ENCODE assay signal across 18 cellular contexts in genomic region chr20:47544852-47545251, GRCh38. TPM values are rescaled to one million over a fixed set of nuclear protein-coding genes. Genes with fewer than 3 reads are reported as not detected.
A peak's percentile ranks its signal among the peaks of the same experiment; 100 is the strongest.
DNase-seq lines count a peak whose midpoint lies in the region; ATAC-seq lines count a peak whose summit lies in the region.
"Had no signal": no experiment of that assay in that cellular context is flagged by ENCODE, and none has a peak within 500 bp of the region (broad histone marks: within the 10 kb centered on the region; RNA-seq: fewer than 3 reads in every experiment).

No MANE protein-coding gene starts in this region.

- no peak overlapping the region for H3K4me3 ChIP-seq in SK-N-MC
- no peak overlapping the region for H3K4me3 ChIP-seq in skeletal muscle satellite cell (ENCODE audit: low read length)
- H3K4me3 ChIP-seq: uterus had no signal

- DNase-seq in activated naive CD4-positive, alpha-beta T cell (lab: John Stamatoyannopoulos, UW) = no peak
- DNase-seq in SK-N-MC (ENCODE audit: low read depth, low spot score) (no peak), fibroblast of gingiva (ENCODE audit: low read depth) (peak; percentile 14), medulla oblongata (ENCODE audit: extremely low spot score) (no peak)
- DNase-seq in activated CD4-positive, alpha-beta T cell treated with anti-CD3 and anti-CD28 coated beads for 1 hour = no peak
- DNase-seq: activated naive CD4-positive, alpha-beta T cell treated with Interleukin-2 at 50 U/mL for 16 hours; CD8-positive, alpha-beta memory T cell; cortex of kidney; NCI-H1930; NCI-H446 treated with DMSO at 0.1 percent for 48 hours; NK-92 treated with Interleukin-12 subunit alpha and Interleukin-12 subunit beta, amount 100 ng/mL, for 24 hours; uterus had no signal

- H3K36me3 ChIP-seq in SK-N-MC (ENCODE audit: insufficient read depth, low read length) (no peaks in the 10 kb centered on the region), skeletal muscle satellite cell (ENCODE audit: insufficient read depth, low read length) (no peaks in the 10 kb centered on the region)
- H3K36me3 ChIP-seq: uterus had no signal

- no peaks in the 10 kb centered on the region for H3K9me3 Mint-ChIP-seq in activated naive CD4-positive, alpha-beta T cell treated with anti-CD3 and anti-CD28 coated beads, Interleukin-2, amount 50 U/mL, for 24 hours
- H3K9me3 Mint-ChIP-seq: CD8-positive, alpha-beta memory T cell had no signal

- no peak overlapping the region for H3K4me3 Mint-ChIP-seq in activated naive CD4-positive, alpha-beta T cell treated with anti-CD3 and anti-CD28 coated beads, Interleukin-2, amount 50 U/mL, for 24 hours

- peak overlapping the region; percentile 81 for H3K27ac Mint-ChIP-seq in activated naive CD4-positive, alpha-beta T cell treated with anti-CD3 and anti-CD28 coated beads, Interleukin-2, amount 50 U/mL, for 24 hours

- ATAC-seq in HG03139 (IDR thresholded peaks at IDR 0.05; ENCODE audit: unreplicated experiment) = no peak
- ATAC-seq: foreskin keratinocyte had no signal

- H3K9me3 ChIP-seq in SK-N-MC (ENCODE audit: low read depth, low read length) = no peaks in the 10 kb centered on the region
- no peaks in the 10 kb centered on the region for H3K9me3 ChIP-seq in skeletal muscle satellite cell (replicated peaks; ENCODE audit: low read length)
- H3K9me3 ChIP-seq: uterus had no signal

- peaks cover 52% of the 10 kb centered on the region for H3K4me1 ChIP-seq in skeletal muscle satellite cell (ENCODE audit: control insufficient read depth, insufficient read depth, low read length)
- H3K4me1 ChIP-seq: uterus had no signal

- no peaks in the 10 kb centered on the region for H3K27me3 Mint-ChIP-seq in activated naive CD4-positive, alpha-beta T cell treated with anti-CD3 and anti-CD28 coated beads, Interleukin-2, amount 50 U/mL, for 24 hours
- H3K27me3 Mint-ChIP-seq: CD8-positive, alpha-beta memory T cell had no signal

- peaks cover 77% of the 10 kb centered on the region for H3K4me1 Mint-ChIP-seq in activated naive CD4-positive, alpha-beta T cell treated with anti-CD3 and anti-CD28 coated beads, Interleukin-2, amount 50 U/mL, for 24 hours

- peak overlapping the region; percentile 7 for H3K4me2 ChIP-seq in skeletal muscle satellite cell (ENCODE audit: low read length)
- H3K4me2 ChIP-seq: KMS-11 had no signal

- peak overlapping the region; percentile 59; the same call in 1 of the 2 replicates for H3K27ac ChIP-seq in SK-N-MC
- H3K27ac ChIP-seq: foreskin keratinocyte, KMS-11, RWPE1, uterus had no signal

- peaks cover 20% of the 10 kb centered on the region for H3K36me3 Mint-ChIP-seq in activated naive CD4-positive, alpha-beta T cell treated with anti-CD3 and anti-CD28 coated beads, Interleukin-2, amount 50 U/mL, for 24 hours

- H3K27me3 ChIP-seq in skeletal muscle satellite cell (ENCODE audit: control insufficient read depth, insufficient read depth, low read length) = no peaks in the 10 kb centered on the region
- H3K27me3 ChIP-seq: foreskin keratinocyte, uterus had no signal

- H3K9ac ChIP-seq in SK-N-MC (ENCODE audit: insufficient read length) (no peak overlapping the region), skeletal muscle satellite cell (ENCODE audit: low read depth, low read length) (no peak overlapping the region)
- H3K9ac ChIP-seq: KMS-11 had no signal

RNA-seq across cellular contexts. Expression of gene NCOA3, which starts 43.2 kb away (rescaled TPM):
- 35.0 and 39.8 TPM in 2 replicates for total RNA-seq in skeletal muscle satellite cell (2012; rRNA removed)
